In genomic region chr6:33578164-33578563, GRCh38 we compare ENCODE assay signal across 7 cellular contexts. TPM values are rescaled to one million over a fixed set of nuclear protein-coding genes. Genes with fewer than 3 reads are reported as not detected.
DNase-seq lines count a peak whose midpoint lies in the region; ATAC-seq and TF ChIP-seq lines count a peak whose summit lies in the region.

No MANE protein-coding gene starts in this region.

- H3K4me3 ChIP-seq in GM12865 (ENCODE audit: low read depth, low read length) (peak overlapping the region; percentile 96), epithelial cell of proximal tubule (ENCODE audit: low read depth, low read length) (peak overlapping the region; percentile 100), skin epidermis (peak overlapping the region; percentile 70 to 84 (median 75))

- TF ChIP-seq CTCF in GM12865 (IDR thresholded peaks at IDR 0.05; ENCODE audit: insufficient read depth, low read depth, low read length, missing control alignments) = no peak
- TF ChIP-seq CTCF in epithelial cell of proximal tubule (conservative IDR thresholded peaks at IDR 0.05; ENCODE audit: low read depth, low read length) = no peak

- H3K27ac ChIP-seq in skin epidermis = peak overlapping the region in 20 of 21 experiments; percentile 43 to 98 (median 92)

- ATAC-seq in HG02610 (IDR thresholded peaks at IDR 0.05; ENCODE audit: unreplicated experiment) = no peak

- DNase-seq in GM12865 (ENCODE audit: low read depth) = no peak
- peak; percentile 26 for DNase-seq in RKO (ENCODE audit: low spot score)
- no peak for DNase-seq in epithelial cell of proximal tubule (ENCODE audit: low read depth)
- DNase-seq in EL = no peak
- DNase-seq in GF-D8 (lab: John Stamatoyannopoulos, UW) = no peak

RNA-seq across cellular contexts. Expression of gene BAK1, which starts 1.9 kb away (rescaled TPM):
- 17.9 and 18.6 TPM in 2 replicates for total RNA-seq in epithelial cell of proximal tubule

RNA-seq across cellular contexts. Expression of gene ITPR3, which starts 43.0 kb away (rescaled TPM):
- total RNA-seq in epithelial cell of proximal tubule = 69.3 and 74.4 TPM in 2 replicates
